ENCODE assay signal across 1 cellular context in genomic region chr12:50394469-50395029, GRCh38.
TF ChIP-seq lines count a peak whose summit lies in the region.

No MANE protein-coding gene starts in this region.

TF ChIP-seq in HCT116, 20 proteins besides CTCF, POLR2A, EP300 and RAD21:
- no peak for TF ChIP-seq EZH2 (IDR thresholded peaks at IDR 0.05)
- TF ChIP-seq ATF3 (IDR thresholded peaks at IDR 0.05) = no peak
- TF ChIP-seq EZH2phosphoT487 (IDR thresholded peaks at IDR 0.05; ENCODE audit: borderline replicate concordance) = no peak
- TF ChIP-seq CEBPB (IDR thresholded peaks at IDR 0.05; ENCODE audit: low read depth) = no peak
- no peak for TF ChIP-seq SRF (IDR thresholded peaks at IDR 0.05; ENCODE audit: low read depth)
- TF ChIP-seq TCF7L2 (IDR thresholded peaks at IDR 0.05; ENCODE audit: borderline replicate concordance, extremely low read depth, insufficient read depth, insufficient read length) = no peak
- TF ChIP-seq, protein P1, sequence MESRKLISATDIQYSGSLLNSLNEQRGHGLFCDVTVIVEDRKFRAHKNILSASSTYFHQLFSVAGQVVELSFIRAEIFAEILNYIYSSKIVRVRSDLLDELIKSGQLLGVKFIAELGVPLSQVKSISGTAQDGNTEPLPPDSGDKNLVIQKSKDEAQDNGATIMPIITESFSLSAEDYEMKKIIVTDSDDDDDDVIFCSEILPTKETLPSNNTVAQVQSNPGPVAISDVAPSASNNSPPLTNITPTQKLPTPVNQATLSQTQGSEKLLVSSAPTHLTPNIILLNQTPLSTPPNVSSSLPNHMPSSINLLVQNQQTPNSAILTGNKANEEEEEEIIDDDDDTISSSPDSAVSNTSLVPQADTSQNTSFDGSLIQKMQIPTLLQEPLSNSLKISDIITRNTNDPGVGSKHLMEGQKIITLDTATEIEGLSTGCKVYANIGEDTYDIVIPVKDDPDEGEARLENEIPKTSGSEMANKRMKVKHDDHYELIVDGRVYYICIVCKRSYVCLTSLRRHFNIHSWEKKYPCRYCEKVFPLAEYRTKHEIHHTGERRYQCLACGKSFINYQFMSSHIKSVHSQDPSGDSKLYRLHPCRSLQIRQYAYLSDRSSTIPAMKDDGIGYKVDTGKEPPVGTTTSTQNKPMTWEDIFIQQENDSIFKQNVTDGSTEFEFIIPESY (IDR thresholded peaks at IDR 0.05; ENCODE audit: extremely low read depth, insufficient replicate concordance, low read length) = no peak
- no peak for TF ChIP-seq SP1 (IDR thresholded peaks at IDR 0.05; ENCODE audit: low read depth)
- TF ChIP-seq, protein P2, sequence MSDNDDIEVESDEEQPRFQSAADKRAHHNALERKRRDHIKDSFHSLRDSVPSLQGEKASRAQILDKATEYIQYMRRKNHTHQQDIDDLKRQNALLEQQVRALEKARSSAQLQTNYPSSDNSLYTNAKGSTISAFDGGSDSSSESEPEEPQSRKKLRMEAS (IDR thresholded peaks at IDR 0.05) = no peak
